1 cellular context compared by ENCODE assay signal in the genomic region with DNA sequence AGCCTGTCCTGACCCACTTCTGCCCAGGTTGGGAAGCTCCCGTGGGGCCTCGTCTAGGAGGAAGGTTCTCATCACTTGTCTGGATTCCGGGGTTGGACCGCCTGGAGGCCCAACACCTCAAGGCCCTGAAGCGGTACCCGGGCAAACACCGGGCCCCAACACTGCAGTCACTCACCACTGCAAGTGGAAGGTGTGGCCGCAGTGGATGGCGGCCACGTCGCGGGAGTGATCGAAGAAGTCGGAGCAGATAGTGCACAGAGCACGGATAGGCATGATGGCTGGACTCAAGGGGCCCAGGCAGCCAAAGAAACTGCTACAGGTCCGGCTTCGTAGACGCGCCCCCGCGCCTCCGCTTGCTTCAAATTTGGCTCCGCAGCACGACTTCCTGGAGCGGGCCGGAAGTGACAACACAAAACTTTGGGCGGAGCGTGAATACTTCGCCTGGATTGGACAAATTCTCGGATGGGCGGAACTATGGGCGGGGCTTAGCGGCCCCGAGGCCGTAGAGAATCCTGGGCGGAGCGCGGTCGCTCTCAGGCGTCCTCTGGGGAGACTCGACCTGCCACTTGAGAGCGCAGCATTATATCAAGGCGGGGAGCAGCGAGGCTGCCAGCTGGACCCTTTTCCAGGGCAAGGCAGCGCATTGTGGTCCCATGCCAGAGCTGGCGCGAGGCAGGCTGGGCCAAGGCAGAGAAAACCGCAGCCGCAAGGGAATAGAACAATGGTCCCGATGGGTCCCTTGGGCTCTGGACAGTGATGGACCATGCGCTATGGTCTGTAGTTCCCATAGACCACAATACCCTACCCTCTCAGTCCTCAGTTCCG.
TF ChIP-seq lines count a peak whose summit lies in the region.

A gene with protein sequence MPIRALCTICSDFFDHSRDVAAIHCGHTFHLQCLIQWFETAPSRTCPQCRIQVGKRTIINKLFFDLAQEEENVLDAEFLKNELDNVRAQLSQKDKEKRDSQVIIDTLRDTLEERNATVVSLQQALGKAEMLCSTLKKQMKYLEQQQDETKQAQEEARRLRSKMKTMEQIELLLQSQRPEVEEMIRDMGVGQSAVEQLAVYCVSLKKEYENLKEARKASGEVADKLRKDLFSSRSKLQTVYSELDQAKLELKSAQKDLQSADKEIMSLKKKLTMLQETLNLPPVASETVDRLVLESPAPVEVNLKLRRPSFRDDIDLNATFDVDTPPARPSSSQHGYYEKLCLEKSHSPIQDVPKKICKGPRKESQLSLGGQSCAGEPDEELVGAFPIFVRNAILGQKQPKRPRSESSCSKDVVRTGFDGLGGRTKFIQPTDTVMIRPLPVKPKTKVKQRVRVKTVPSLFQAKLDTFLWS (minus strand): TSS at position 384 of the 825 bp plus-strand sequence. CDS start 111 bp downstream, at position 273.

TF ChIP-seq in HEK293, 187 proteins besides CTCF, POLR2A, EP300 and RAD21 (continued from another document and continues in another):
- TF ChIP-seq, protein P1, sequence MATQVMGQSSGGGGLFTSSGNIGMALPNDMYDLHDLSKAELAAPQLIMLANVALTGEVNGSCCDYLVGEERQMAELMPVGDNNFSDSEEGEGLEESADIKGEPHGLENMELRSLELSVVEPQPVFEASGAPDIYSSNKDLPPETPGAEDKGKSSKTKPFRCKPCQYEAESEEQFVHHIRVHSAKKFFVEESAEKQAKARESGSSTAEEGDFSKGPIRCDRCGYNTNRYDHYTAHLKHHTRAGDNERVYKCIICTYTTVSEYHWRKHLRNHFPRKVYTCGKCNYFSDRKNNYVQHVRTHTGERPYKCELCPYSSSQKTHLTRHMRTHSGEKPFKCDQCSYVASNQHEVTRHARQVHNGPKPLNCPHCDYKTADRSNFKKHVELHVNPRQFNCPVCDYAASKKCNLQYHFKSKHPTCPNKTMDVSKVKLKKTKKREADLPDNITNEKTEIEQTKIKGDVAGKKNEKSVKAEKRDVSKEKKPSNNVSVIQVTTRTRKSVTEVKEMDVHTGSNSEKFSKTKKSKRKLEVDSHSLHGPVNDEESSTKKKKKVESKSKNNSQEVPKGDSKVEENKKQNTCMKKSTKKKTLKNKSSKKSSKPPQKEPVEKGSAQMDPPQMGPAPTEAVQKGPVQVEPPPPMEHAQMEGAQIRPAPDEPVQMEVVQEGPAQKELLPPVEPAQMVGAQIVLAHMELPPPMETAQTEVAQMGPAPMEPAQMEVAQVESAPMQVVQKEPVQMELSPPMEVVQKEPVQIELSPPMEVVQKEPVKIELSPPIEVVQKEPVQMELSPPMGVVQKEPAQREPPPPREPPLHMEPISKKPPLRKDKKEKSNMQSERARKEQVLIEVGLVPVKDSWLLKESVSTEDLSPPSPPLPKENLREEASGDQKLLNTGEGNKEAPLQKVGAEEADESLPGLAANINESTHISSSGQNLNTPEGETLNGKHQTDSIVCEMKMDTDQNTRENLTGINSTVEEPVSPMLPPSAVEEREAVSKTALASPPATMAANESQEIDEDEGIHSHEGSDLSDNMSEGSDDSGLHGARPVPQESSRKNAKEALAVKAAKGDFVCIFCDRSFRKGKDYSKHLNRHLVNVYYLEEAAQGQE (tag by site-specific recombination; IDR thresholded peaks at IDR 0.05): no peak
- no peak for TF ChIP-seq ZNF311 (tag by site-specific recombination; IDR thresholded peaks at IDR 0.05; ENCODE audit: borderline replicate concordance)
- no peak for TF ChIP-seq ZNF37A (tag by site-specific recombination; IDR thresholded peaks at IDR 0.05)
- 0 out of 2 replicates have a peak, but pooled peaks have one; percentile 20 for TF ChIP-seq ZNF76 (tag by site-specific recombination; IDR thresholded peaks at IDR 0.05; ENCODE audit: borderline replicate concordance, low read depth)
- TF ChIP-seq ZNF571 (tag by site-specific recombination; IDR thresholded peaks at IDR 0.05): no peak
- TF ChIP-seq ZNF558 (tag by site-specific recombination; IDR thresholded peaks at IDR 0.05): no peak
- no peak for TF ChIP-seq OVOL3 (tag by site-specific recombination; IDR thresholded peaks at IDR 0.05)
- no peak for TF ChIP-seq ZNF596 (tag by site-specific recombination; IDR thresholded peaks at IDR 0.05)
- TF ChIP-seq ZNF10 (tag by site-specific recombination; IDR thresholded peaks at IDR 0.05): no peak
- TF ChIP-seq ZNF701 (tag by site-specific recombination; IDR thresholded peaks at IDR 0.05): no peak
- TF ChIP-seq ZNF610 (tag by site-specific recombination; IDR thresholded peaks at IDR 0.05; ENCODE audit: borderline replicate concordance): no peak
- no peak for TF ChIP-seq ZNF654 (tag by site-specific recombination; IDR thresholded peaks at IDR 0.05; ENCODE audit: low read depth)
- TF ChIP-seq ZNF248 (tag by site-specific recombination; IDR thresholded peaks at IDR 0.05): no peak
- TF ChIP-seq, protein P2, sequence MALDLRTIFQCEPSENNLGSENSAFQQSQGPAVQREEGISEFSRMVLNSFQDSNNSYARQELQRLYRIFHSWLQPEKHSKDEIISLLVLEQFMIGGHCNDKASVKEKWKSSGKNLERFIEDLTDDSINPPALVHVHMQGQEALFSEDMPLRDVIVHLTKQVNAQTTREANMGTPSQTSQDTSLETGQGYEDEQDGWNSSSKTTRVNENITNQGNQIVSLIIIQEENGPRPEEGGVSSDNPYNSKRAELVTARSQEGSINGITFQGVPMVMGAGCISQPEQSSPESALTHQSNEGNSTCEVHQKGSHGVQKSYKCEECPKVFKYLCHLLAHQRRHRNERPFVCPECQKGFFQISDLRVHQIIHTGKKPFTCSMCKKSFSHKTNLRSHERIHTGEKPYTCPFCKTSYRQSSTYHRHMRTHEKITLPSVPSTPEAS (tag by site-specific recombination; IDR thresholded peaks at IDR 0.05): no peak
- TF ChIP-seq, protein P3, sequence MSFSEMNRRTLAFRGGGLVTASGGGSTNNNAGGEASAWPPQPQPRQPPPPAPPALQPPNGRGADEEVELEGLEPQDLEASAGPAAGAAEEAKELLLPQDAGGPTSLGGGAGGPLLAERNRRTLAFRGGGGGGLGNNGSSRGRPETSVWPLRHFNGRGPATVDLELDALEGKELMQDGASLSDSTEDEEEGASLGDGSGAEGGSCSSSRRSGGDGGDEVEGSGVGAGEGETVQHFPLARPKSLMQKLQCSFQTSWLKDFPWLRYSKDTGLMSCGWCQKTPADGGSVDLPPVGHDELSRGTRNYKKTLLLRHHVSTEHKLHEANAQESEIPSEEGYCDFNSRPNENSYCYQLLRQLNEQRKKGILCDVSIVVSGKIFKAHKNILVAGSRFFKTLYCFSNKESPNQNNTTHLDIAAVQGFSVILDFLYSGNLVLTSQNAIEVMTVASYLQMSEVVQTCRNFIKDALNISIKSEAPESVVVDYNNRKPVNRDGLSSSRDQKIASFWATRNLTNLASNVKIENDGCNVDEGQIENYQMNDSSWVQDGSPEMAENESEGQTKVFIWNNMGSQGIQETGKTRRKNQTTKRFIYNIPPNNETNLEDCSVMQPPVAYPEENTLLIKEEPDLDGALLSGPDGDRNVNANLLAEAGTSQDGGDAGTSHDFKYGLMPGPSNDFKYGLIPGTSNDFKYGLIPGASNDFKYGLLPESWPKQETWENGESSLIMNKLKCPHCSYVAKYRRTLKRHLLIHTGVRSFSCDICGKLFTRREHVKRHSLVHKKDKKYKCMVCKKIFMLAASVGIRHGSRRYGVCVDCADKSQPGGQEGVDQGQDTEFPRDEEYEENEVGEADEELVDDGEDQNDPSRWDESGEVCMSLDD (tag by site-specific recombination; IDR thresholded peaks at IDR 0.05): no peak
- TF ChIP-seq, protein P4, sequence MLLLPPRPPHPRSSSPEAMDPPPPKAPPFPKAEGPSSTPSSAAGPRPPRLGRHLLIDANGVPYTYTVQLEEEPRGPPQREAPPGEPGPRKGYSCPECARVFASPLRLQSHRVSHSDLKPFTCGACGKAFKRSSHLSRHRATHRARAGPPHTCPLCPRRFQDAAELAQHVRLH (tag by site-specific recombination; IDR thresholded peaks at IDR 0.05): no peak
- TF ChIP-seq ZNF707 (tag by site-specific recombination; IDR thresholded peaks at IDR 0.05): no peak
- no peak for TF ChIP-seq ZNF664 (tag by site-specific recombination; IDR thresholded peaks at IDR 0.05)
- TF ChIP-seq, protein P5, sequence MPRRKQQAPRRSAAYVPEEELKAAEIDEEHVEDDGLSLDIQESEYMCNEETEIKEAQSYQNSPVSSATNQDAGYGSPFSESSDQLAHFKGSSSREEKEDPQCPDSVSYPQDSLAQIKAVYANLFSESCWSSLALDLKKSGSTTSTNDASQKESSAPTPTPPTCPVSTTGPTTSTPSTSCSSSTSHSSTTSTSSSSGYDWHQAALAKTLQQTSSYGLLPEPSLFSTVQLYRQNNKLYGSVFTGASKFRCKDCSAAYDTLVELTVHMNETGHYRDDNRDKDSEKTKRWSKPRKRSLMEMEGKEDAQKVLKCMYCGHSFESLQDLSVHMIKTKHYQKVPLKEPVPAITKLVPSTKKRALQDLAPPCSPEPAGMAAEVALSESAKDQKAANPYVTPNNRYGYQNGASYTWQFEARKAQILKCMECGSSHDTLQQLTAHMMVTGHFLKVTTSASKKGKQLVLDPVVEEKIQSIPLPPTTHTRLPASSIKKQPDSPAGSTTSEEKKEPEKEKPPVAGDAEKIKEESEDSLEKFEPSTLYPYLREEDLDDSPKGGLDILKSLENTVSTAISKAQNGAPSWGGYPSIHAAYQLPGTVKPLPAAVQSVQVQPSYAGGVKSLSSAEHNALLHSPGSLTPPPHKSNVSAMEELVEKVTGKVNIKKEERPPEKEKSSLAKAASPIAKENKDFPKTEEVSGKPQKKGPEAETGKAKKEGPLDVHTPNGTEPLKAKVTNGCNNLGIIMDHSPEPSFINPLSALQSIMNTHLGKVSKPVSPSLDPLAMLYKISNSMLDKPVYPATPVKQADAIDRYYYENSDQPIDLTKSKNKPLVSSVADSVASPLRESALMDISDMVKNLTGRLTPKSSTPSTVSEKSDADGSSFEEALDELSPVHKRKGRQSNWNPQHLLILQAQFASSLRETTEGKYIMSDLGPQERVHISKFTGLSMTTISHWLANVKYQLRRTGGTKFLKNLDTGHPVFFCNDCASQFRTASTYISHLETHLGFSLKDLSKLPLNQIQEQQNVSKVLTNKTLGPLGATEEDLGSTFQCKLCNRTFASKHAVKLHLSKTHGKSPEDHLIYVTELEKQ (tag by site-specific recombination; IDR thresholded peaks at IDR 0.05; ENCODE audit: borderline replicate concordance): no peak
- TF ChIP-seq ZNF48 (tag by site-specific recombination; IDR thresholded peaks at IDR 0.05): no peak
- no peak for TF ChIP-seq ZNF391 (tag by site-specific recombination; IDR thresholded peaks at IDR 0.05; ENCODE audit: borderline replicate concordance, low read depth)
- TF ChIP-seq, protein P6, sequence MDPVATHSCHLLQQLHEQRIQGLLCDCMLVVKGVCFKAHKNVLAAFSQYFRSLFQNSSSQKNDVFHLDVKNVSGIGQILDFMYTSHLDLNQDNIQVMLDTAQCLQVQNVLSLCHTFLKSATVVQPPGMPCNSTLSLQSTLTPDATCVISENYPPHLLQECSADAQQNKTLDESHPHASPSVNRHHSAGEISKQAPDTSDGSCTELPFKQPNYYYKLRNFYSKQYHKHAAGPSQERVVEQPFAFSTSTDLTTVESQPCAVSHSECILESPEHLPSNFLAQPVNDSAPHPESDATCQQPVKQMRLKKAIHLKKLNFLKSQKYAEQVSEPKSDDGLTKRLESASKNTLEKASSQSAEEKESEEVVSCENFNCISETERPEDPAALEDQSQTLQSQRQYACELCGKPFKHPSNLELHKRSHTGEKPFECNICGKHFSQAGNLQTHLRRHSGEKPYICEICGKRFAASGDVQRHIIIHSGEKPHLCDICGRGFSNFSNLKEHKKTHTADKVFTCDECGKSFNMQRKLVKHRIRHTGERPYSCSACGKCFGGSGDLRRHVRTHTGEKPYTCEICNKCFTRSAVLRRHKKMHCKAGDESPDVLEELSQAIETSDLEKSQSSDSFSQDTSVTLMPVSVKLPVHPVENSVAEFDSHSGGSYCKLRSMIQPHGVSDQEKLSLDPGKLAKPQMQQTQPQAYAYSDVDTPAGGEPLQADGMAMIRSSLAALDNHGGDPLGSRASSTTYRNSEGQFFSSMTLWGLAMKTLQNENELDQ (tag by site-specific recombination; IDR thresholded peaks at IDR 0.05; ENCODE audit: low read depth): no peak
- TF ChIP-seq ZNF433 (tag by site-specific recombination; IDR thresholded peaks at IDR 0.05; ENCODE audit: low read depth): no peak
- no peak for TF ChIP-seq ZIC2 (tag by site-specific recombination; IDR thresholded peaks at IDR 0.05)
- no peak for TF ChIP-seq ZNF121 (tag by site-specific recombination; IDR thresholded peaks at IDR 0.05)
- no peak for TF ChIP-seq BCL11B (tag by site-specific recombination; IDR thresholded peaks at IDR 0.05; ENCODE audit: low read depth)
- TF ChIP-seq ZBTB48 (tag by site-specific recombination; IDR thresholded peaks at IDR 0.05): peak; percentile 14; the same call in 1 of the 2 replicates
- no peak for TF ChIP-seq ZNF624 (tag by site-specific recombination; IDR thresholded peaks at IDR 0.05)
- no peak for TF ChIP-seq MZF1 (tag by site-specific recombination; IDR thresholded peaks at IDR 0.05; ENCODE audit: borderline replicate concordance)
- TF ChIP-seq ZBTB20 (tag by site-specific recombination; IDR thresholded peaks at IDR 0.05): peak; percentile 89
- no peak for TF ChIP-seq ZNF23 (tag by site-specific recombination; IDR thresholded peaks at IDR 0.05; ENCODE audit: borderline replicate concordance)
- TF ChIP-seq SP3 (tag by site-specific recombination; IDR thresholded peaks at IDR 0.05): peak; percentile 93
- peak; percentile 50; the same call in 1 of the 2 replicates for TF ChIP-seq ZNF629 (tag by site-specific recombination; IDR thresholded peaks at IDR 0.05)
- TF ChIP-seq ZNF501 (tag by site-specific recombination; IDR thresholded peaks at IDR 0.05): no peak
- TF ChIP-seq, protein P7, sequence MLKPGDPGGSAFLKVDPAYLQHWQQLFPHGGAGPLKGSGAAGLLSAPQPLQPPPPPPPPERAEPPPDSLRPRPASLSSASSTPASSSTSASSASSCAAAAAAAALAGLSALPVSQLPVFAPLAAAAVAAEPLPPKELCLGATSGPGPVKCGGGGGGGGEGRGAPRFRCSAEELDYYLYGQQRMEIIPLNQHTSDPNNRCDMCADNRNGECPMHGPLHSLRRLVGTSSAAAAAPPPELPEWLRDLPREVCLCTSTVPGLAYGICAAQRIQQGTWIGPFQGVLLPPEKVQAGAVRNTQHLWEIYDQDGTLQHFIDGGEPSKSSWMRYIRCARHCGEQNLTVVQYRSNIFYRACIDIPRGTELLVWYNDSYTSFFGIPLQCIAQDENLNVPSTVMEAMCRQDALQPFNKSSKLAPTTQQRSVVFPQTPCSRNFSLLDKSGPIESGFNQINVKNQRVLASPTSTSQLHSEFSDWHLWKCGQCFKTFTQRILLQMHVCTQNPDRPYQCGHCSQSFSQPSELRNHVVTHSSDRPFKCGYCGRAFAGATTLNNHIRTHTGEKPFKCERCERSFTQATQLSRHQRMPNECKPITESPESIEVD (tag by site-specific recombination; IDR thresholded peaks at IDR 0.05): no peak
- no peak for TF ChIP-seq ZNF529 (tag by site-specific recombination; IDR thresholded peaks at IDR 0.05; ENCODE audit: insufficient replicate concordance)
- peak; percentile 89 for TF ChIP-seq SCRT2 (tag by site-specific recombination; IDR thresholded peaks at IDR 0.05)
